In genomic region chr2:197144183-197144582, GRCh38 we compare ENCODE assay signal across 15 cellular contexts.
DNase-seq lines count a peak whose midpoint lies in the region; ATAC-seq and TF ChIP-seq lines count a peak whose summit lies in the region.
"Had no signal": no experiment of that assay in that cellular context is flagged by ENCODE, and none has a peak within 500 bp of the region (broad histone marks: within the 10 kb centered on the region; RNA-seq: fewer than 3 reads in every experiment).

No MANE protein-coding gene starts in this region.

- peaks cover 16% of the 10 kb centered on the region; the same call in 1 of the 2 replicates for H3K36me3 ChIP-seq in OCI-LY1 (ENCODE audit: insufficient read depth, low read length)
- H3K36me3 ChIP-seq in neutrophil, result peaks cover 10% of the 10 kb centered on the region
- H3K36me3 ChIP-seq in psoas muscle (ENCODE audit: insufficient read depth in 1 of 2, low read depth in 1 of 2), result no peaks in the 10 kb centered on the region
- H3K36me3 ChIP-seq: prostate gland, suprapubic skin had no signal

- H3K4me3 Mint-ChIP-seq in activated CD4-positive, alpha-beta memory T cell treated with anti-CD3 and anti-CD28 coated beads for 36 hours, result no peak overlapping the region
- no peak overlapping the region for H3K4me3 Mint-ChIP-seq in activated CD4-positive, alpha-beta memory T cell treated with anti-CD3 and anti-CD28 coated beads, Interleukin-2, amount 10 ng/mL, durations not matched to agents 7 days and 5 days
- no peak overlapping the region for H3K4me3 Mint-ChIP-seq in activated naive CD8-positive, alpha-beta T cell treated with anti-CD3 and anti-CD28 coated beads, Interleukin-2, amount 50 U/mL, for 24 hours
- H3K4me3 Mint-ChIP-seq: activated T-cell treated with anti-CD3 and anti-CD28 coated beads, Interleukin-2, amount 50 U/mL, for 4 hours had no signal

- H4K20me1 ChIP-seq in OCI-LY1 (ENCODE audit: insufficient read depth, low read length), result no peaks in the 10 kb centered on the region

- H3K4me3 ChIP-seq in OCI-LY1 (ENCODE audit: low read depth, low read length, poor library complexity, severe bottlenecking) (no peak overlapping the region), neutrophil (ENCODE audit: low read depth in 1 of 2, low read length in 1 of 2) (no peak overlapping the region), psoas muscle (no peak overlapping the region)
- H3K4me3 ChIP-seq: prostate gland, suprapubic skin had no signal

- no peak overlapping the region for H2AFZ ChIP-seq in OCI-LY1 (ENCODE audit: low read length)

- H3K27me3 Mint-ChIP-seq in activated CD4-positive, alpha-beta memory T cell treated with anti-CD3 and anti-CD28 coated beads for 36 hours, result no peaks in the 10 kb centered on the region
- H3K27me3 Mint-ChIP-seq in activated CD4-positive, alpha-beta memory T cell treated with anti-CD3 and anti-CD28 coated beads, Interleukin-2, amount 10 ng/mL, durations not matched to agents 7 days and 5 days, result no peaks in the 10 kb centered on the region
- H3K27me3 Mint-ChIP-seq in activated naive CD8-positive, alpha-beta T cell treated with anti-CD3 and anti-CD28 coated beads, Interleukin-2, amount 50 U/mL, for 24 hours, result no peaks in the 10 kb centered on the region

- peaks cover 14% of the 10 kb centered on the region for H3K36me3 Mint-ChIP-seq in activated CD4-positive, alpha-beta memory T cell treated with anti-CD3 and anti-CD28 coated beads for 36 hours
- H3K36me3 Mint-ChIP-seq in activated CD4-positive, alpha-beta memory T cell treated with anti-CD3 and anti-CD28 coated beads, Interleukin-2, amount 10 ng/mL, durations not matched to agents 7 days and 5 days (ENCODE audit: low read depth), result peaks cover 48% of the 10 kb centered on the region
- H3K36me3 Mint-ChIP-seq in activated naive CD8-positive, alpha-beta T cell treated with anti-CD3 and anti-CD28 coated beads, Interleukin-2, amount 50 U/mL, for 24 hours (ENCODE audit: low read depth), result peaks cover 40% of the 10 kb centered on the region

- H3K4me1 ChIP-seq in OCI-LY1 (ENCODE audit: insufficient read depth, low read length, severe bottlenecking) (peaks cover 83% of the 10 kb centered on the region), neutrophil (ENCODE audit: control insufficient read depth in 1 of 2, insufficient read depth in 1 of 2, low read depth in 1 of 2, low read length in 1 of 2) (peaks cover 55 to 68% of the 10 kb centered on the region in 2 experiments), psoas muscle (no peaks in the 10 kb centered on the region)
- H3K4me1 ChIP-seq: prostate gland had no signal

- intact Hi-C loops in activated CD4-positive, alpha-beta memory T cell treated with anti-CD3 and anti-CD28 coated beads for 36 hours (cut with micrococcal nuclease), result loop anchor here (2.0 kb wide), 1 partner anchor 13 kb away; no protein-coding TSS in a partner anchor
- intact Hi-C loops in psoas muscle (cut with DNase I), result no loop called here

- H3K9me3 Mint-ChIP-seq in activated CD4-positive, alpha-beta memory T cell treated with anti-CD3 and anti-CD28 coated beads for 36 hours, result no peaks in the 10 kb centered on the region
- H3K9me3 Mint-ChIP-seq in activated CD4-positive, alpha-beta memory T cell treated with anti-CD3 and anti-CD28 coated beads, Interleukin-2, amount 10 ng/mL, durations not matched to agents 7 days and 5 days, result no peaks in the 10 kb centered on the region
- H3K9me3 Mint-ChIP-seq in activated naive CD8-positive, alpha-beta T cell treated with anti-CD3 and anti-CD28 coated beads, Interleukin-2, amount 50 U/mL, for 24 hours, result no peaks in the 10 kb centered on the region
- H3K9me3 Mint-ChIP-seq: activated T-cell treated with anti-CD3 and anti-CD28 coated beads, Interleukin-2, amount 50 U/mL, for 4 hours had no signal

- no peaks in the 10 kb centered on the region for H3K9me2 ChIP-seq in OCI-LY1 (ENCODE audit: low read depth, low read length)

- peak overlapping the region; percentile 28; the same call in 1 of the 2 replicates for H3K9ac ChIP-seq in OCI-LY1 (ENCODE audit: low read length)

- H3K27ac ChIP-seq in OCI-LY1 (ENCODE audit: low read depth, low read length, poor library complexity, severe bottlenecking), result peak overlapping the region; percentile 100
- H3K27ac ChIP-seq in neutrophil, result peak overlapping the region; percentile 76
- no peak overlapping the region for H3K27ac ChIP-seq in psoas muscle
- H3K27ac ChIP-seq: prostate gland, suprapubic skin had no signal

- H3K4me2 ChIP-seq in OCI-LY1 (ENCODE audit: low read length), result peak overlapping the region; percentile 42; the same call in 1 of the 2 replicates

- H3K27ac Mint-ChIP-seq in activated CD4-positive, alpha-beta memory T cell treated with anti-CD3 and anti-CD28 coated beads for 36 hours, result peak overlapping the region; percentile 55
- H3K27ac Mint-ChIP-seq in activated CD4-positive, alpha-beta memory T cell treated with anti-CD3 and anti-CD28 coated beads, Interleukin-2, amount 10 ng/mL, durations not matched to agents 7 days and 5 days, result no peak overlapping the region
- peak overlapping the region; percentile 57 for H3K27ac Mint-ChIP-seq in activated naive CD8-positive, alpha-beta T cell treated with anti-CD3 and anti-CD28 coated beads, Interleukin-2, amount 50 U/mL, for 24 hours

- no peak for DNase-seq in activated CD4-positive, alpha-beta memory T cell treated with anti-CD3 and anti-CD28 coated beads for 36 hours
- DNase-seq in activated CD4-positive, alpha-beta memory T cell treated with anti-CD3 and anti-CD28 coated beads, Interleukin-2, amount 10 ng/mL, durations not matched to agents 7 days and 5 days, result no peak
- DNase-seq in activated naive CD8-positive, alpha-beta T cell treated with anti-CD3 and anti-CD28 coated beads, Interleukin-2, amount 50 U/mL, for 24 hours, result no peak
- DNase-seq in psoas muscle (no peak), HCEC 1CT (no peak)
- no peak for DNase-seq in stimulated activated CD4-positive, alpha-beta T cell treated with anti-CD3 and anti-CD28 coated beads, Interleukin-4, amount 100 ng/mL, for 4 hours
- DNase-seq: activated T-cell treated with anti-CD3 and anti-CD28 coated beads, Interleukin-2, amount 50 U/mL, for 4 hours; C1 segment of cervical spinal cord; NCI-H1417; NCI-H748 treated with DMSO at 0.1 percent for 48 hours had no signal

- ATAC-seq in activated naive CD8-positive, alpha-beta T cell treated with anti-CD3 and anti-CD28 coated beads, Interleukin-2, amount 50 U/mL, for 24 hours, result no peak
- no peak for ATAC-seq in psoas muscle
- ATAC-seq: activated T-cell treated with anti-CD3 and anti-CD28 coated beads, Interleukin-2, amount 50 U/mL, for 4 hours; HepG2 had no signal

- H3K79me2 ChIP-seq in OCI-LY1 (ENCODE audit: insufficient read depth, low read length), result no peaks in the 10 kb centered on the region

- H3K27me3 ChIP-seq in OCI-LY1 (ENCODE audit: insufficient read depth, low read length) (no peaks in the 10 kb centered on the region), neutrophil (no peaks in the 10 kb centered on the region), psoas muscle (ENCODE audit: insufficient read depth in 3 of 3, low read length in 2 of 3) (no peaks in the 10 kb centered on the region)
- H3K27me3 ChIP-seq: suprapubic skin had no signal

- 89 to 96% (median 93%) methylated on average over 1 of the region's 1 CpG for WGBS in psoas muscle, 3 donors

- POLR2A ChIA-PET in activated CD4-positive, alpha-beta memory T cell treated with anti-CD3 and anti-CD28 coated beads for 36 hours (lab: Charles Lee), result no interaction called here
- POLR2A ChIA-PET in activated CD4-positive, alpha-beta memory T cell treated with anti-CD3 and anti-CD28 coated beads, Interleukin-2, amount 10 ng/mL, durations not matched to agents 7 days and 5 days (lab: Charles Lee), result interaction anchor here (2.7 kb wide), 1 partner anchor 12 kb away, joined by 9 read pairs; no protein-coding TSS in a partner anchor

- CTCF ChIA-PET in activated CD4-positive, alpha-beta memory T cell treated with anti-CD3 and anti-CD28 coated beads for 36 hours (lab: Charles Lee), result interaction anchor here (0.7 to 2.5 kb wide), 3 partner anchors 16 to 31 kb away, joined by 3 to 14 read pairs (median 12); no protein-coding TSS in a partner anchor
- CTCF ChIA-PET in activated CD4-positive, alpha-beta memory T cell treated with anti-CD3 and anti-CD28 coated beads, Interleukin-2, amount 10 ng/mL, durations not matched to agents 7 days and 5 days (lab: Charles Lee), result interaction anchor here (0.6 to 2.7 kb wide), 5 partner anchors 15 to 134 kb away, joined by 3 to 10 read pairs (median 4); no protein-coding TSS in a partner anchor

- peaks cover 59% of the 10 kb centered on the region for H3K4me1 Mint-ChIP-seq in activated CD4-positive, alpha-beta memory T cell treated with anti-CD3 and anti-CD28 coated beads for 36 hours (ENCODE audit: low read depth)
- H3K4me1 Mint-ChIP-seq in activated CD4-positive, alpha-beta memory T cell treated with anti-CD3 and anti-CD28 coated beads, Interleukin-2, amount 10 ng/mL, durations not matched to agents 7 days and 5 days, result peaks cover 66% of the 10 kb centered on the region
- peaks cover 83% of the 10 kb centered on the region for H3K4me1 Mint-ChIP-seq in activated naive CD8-positive, alpha-beta T cell treated with anti-CD3 and anti-CD28 coated beads, Interleukin-2, amount 50 U/mL, for 24 hours

- TF ChIP-seq CTCF in OCI-LY1 (IDR thresholded peaks at IDR 0.05; ENCODE audit: low read length) (no peak), neutrophil (IDR thresholded peaks at IDR 0.05) (no peak), psoas muscle (IDR thresholded peaks at IDR 0.05) (no peak)

- H3K9me3 ChIP-seq in OCI-LY1 (ENCODE audit: low read length) (no peaks in the 10 kb centered on the region), neutrophil (no peaks in the 10 kb centered on the region), psoas muscle (no peaks in the 10 kb centered on the region)
- H3K9me3 ChIP-seq: prostate gland, suprapubic skin had no signal

- peaks cover 4% of the 10 kb centered on the region; the same call in 1 of the 2 replicates for H3F3A ChIP-seq in OCI-LY1 (ENCODE audit: insufficient read depth, low read length)
